21 cellular contexts compared by ENCODE assay signal in genomic region chr4:3300198-3300671, GRCh38. TPM values are rescaled to one million over a fixed set of nuclear protein-coding genes. Genes with fewer than 3 reads are reported as not detected.
DNase-seq lines count a peak whose midpoint lies in the region; ATAC-seq, FAIRE-seq and TF ChIP-seq lines count a peak whose summit lies in the region.
"Had no signal": no experiment of that assay in that cellular context is flagged by ENCODE, and none has a peak within 500 bp of the region (broad histone marks: within the 10 kb centered on the region; RNA-seq: fewer than 3 reads in every experiment).

No MANE protein-coding gene starts in this region.

- CTCF ChIA-PET in HEK293 (lab: Yijun Ruan, JAX) (no interaction called here), H1 (lab: Charles Lee; ENCODE audit: partially characterized antibody) (interaction anchor here (1.3 to 1.4 kb wide), 3 partner anchors 18 to 135 kb away, joined by 3 to 4 read pairs (median 3); no protein-coding TSS in a partner anchor)

- no peaks in the 10 kb centered on the region for H3K23me2 ChIP-seq in H1 (ENCODE audit: low read depth, low read length)

- no peaks in the 10 kb centered on the region for H3K4me1 ChIP-seq in HEK293 (ENCODE audit: control insufficient read depth, insufficient read depth, low read length)
- H3K4me1 ChIP-seq in H1 (replicated peaks in 1 of 4; ENCODE audit: control insufficient read depth in 3 of 4, insufficient read depth in 4 of 4, low read length in 3 of 4) = peaks cover 0 to 12% (median 3%) of the 10 kb centered on the region in 4 experiments; a peak in 4 of 7 replicates
- peaks cover 39 to 45% of the 10 kb centered on the region in 2 donors for H3K4me1 ChIP-seq in neuronal stem cell (ENCODE audit: control insufficient read depth in 2 of 2, insufficient read depth in 1 of 2, low read depth in 1 of 2, low read length in 2 of 2)

- H3K9me3 ChIP-seq in HEK293 (ENCODE audit: control insufficient read depth, insufficient read depth, low read depth, low read length) (no peaks in the 10 kb centered on the region), H1 (ENCODE audit: insufficient read depth in 2 of 2, low read depth in 1 of 2, low read length in 1 of 2) (no peaks in the 10 kb centered on the region), neuronal stem cell (replicated peaks in 1 of 2; ENCODE audit: control insufficient read depth in 2 of 2, insufficient read depth in 1 of 2, low read depth in 1 of 2, low read length in 2 of 2) (peaks cover 0 to 15% of the 10 kb centered on the region in 2 donors)
- H3K9me3 ChIP-seq: body of pancreas, neutrophil had no signal

- no peak overlapping the region for H2BK15ac ChIP-seq in H1 (ENCODE audit: low read length)
- no peak overlapping the region for H2BK15ac ChIP-seq in neuronal stem cell (ENCODE audit: low read length)

- TF ChIP-seq EP300 in H1 (IDR thresholded peaks at IDR 0.05; ENCODE audit: borderline replicate concordance in 1 of 2, low read depth in 2 of 2, low read length in 2 of 2) = no peak

- H3K4me2 ChIP-seq in H1 (ENCODE audit: insufficient read depth in 1 of 2, low read depth in 2 of 2, low read length in 2 of 2) (no peak overlapping the region), neuronal stem cell (ENCODE audit: insufficient read depth, low read length, poor library complexity, severe bottlenecking) (no peak overlapping the region)

- H3K79me1 ChIP-seq in H1 (ENCODE audit: low read depth, low read length) (peaks cover 4% of the 10 kb centered on the region), neuronal stem cell (ENCODE audit: low read depth, low read length) (peaks cover 10% of the 10 kb centered on the region)

- WGBS in H1 (ENCODE audit: extremely low coverage in 1 of 2, insufficient coverage in 1 of 2, insufficient read length in 1 of 2, insufficient replicate concordance in 2 of 2, low coverage in 1 of 2, low lambda C conversion rate in 2 of 2, missing lambda C conversion rate in 1 of 2), 2 experiments = 81% methylated on average over 12 of the region's 12 CpGs; no CpG with 5 or more reads in 1 of the 2 experiments
- WGBS in neuronal stem cell (ENCODE audit: extremely low coverage in 2 of 2, insufficient read length in 2 of 2, insufficient replicate concordance in 1 of 2), 2 donors = no CpG with 5 or more reads among the region's 12 CpGs

- no peak for ATAC-seq in HG03354 (IDR thresholded peaks at IDR 0.05; ENCODE audit: poor library complexity, severe bottlenecking, unreplicated experiment)
- ATAC-seq: activated CD4-positive, alpha-beta T cell treated with anti-CD3 and anti-CD28 coated beads for 36 hours; body of pancreas; GM12878; PC-3 had no signal

- no peaks in the 10 kb centered on the region; a peak in 1 of 4 replicates for H3K79me2 ChIP-seq in H1 (ENCODE audit: control insufficient read depth in 1 of 2, insufficient read depth in 2 of 2, low read length in 2 of 2)

- H3K4ac ChIP-seq in H1 (replicated peaks; ENCODE audit: insufficient read length, low read depth, low read length) = no peak overlapping the region
- H3K4ac ChIP-seq in neuronal stem cell (ENCODE audit: low read length) = no peak overlapping the region

- H2AK5ac ChIP-seq in H1 (ENCODE audit: low read depth, low read length) (no peak overlapping the region), neuronal stem cell (ENCODE audit: low read depth, low read length) (peak overlapping the region; percentile 41)

- H3K56ac ChIP-seq in H1 (replicated peaks; ENCODE audit: insufficient read length, low read depth, low read length) = no peak overlapping the region

- H3K27me3 ChIP-seq in H1 (replicated peaks in 1 of 4; ENCODE audit: control insufficient read depth in 3 of 4, extremely low read depth in 1 of 4, insufficient read depth in 3 of 4, low read length in 3 of 4) (no peaks in the 10 kb centered on the region), neuronal stem cell (ENCODE audit: control insufficient read depth in 3 of 3, insufficient read depth in 3 of 3, low read depth in 1 of 3, low read length in 3 of 3) (no peaks in the 10 kb centered on the region)
- H3K27me3 ChIP-seq: body of pancreas, stomach had no signal

- H4K91ac ChIP-seq in H1 (replicated peaks; ENCODE audit: insufficient read length, low read length) = no peak overlapping the region
- H4K91ac ChIP-seq in neuronal stem cell (ENCODE audit: low read depth, low read length, poor library complexity) = no peak overlapping the region

- H3K4me3 ChIP-seq in HEK293 (ENCODE audit: low read depth, low read length) (no peak overlapping the region), H1 (ENCODE audit: extremely low read depth in 1 of 4, insufficient read depth in 2 of 4, low read depth in 3 of 4, low read length in 4 of 4) (no peak overlapping the region), neuronal stem cell (ENCODE audit: low read length in 2 of 2) (no peak overlapping the region)
- H3K4me3 ChIP-seq: body of pancreas, GM12878, stomach had no signal

- H3K14ac ChIP-seq in H1 (ENCODE audit: insufficient read length) (no peak overlapping the region), neuronal stem cell (ENCODE audit: low read length) (no peak overlapping the region)

- H2BK120ac ChIP-seq in H1 (replicated peaks; ENCODE audit: low read depth, low read length) (no peak overlapping the region), neuronal stem cell (ENCODE audit: low read depth, low read length) (no peak overlapping the region)

- no peak for FAIRE-seq in H1 (lab: Jason Lieb, UNC)
- FAIRE-seq: GM12878 had no signal

- H4K8ac ChIP-seq in H1 (ENCODE audit: extremely low read depth, insufficient read depth, low read length) (peak overlapping the region; percentile 12; the same call in 1 of the 2 replicates), neuronal stem cell (ENCODE audit: low read depth, low read length) (no peak overlapping the region)

- no peak overlapping the region for H3K23ac ChIP-seq in H1 (ENCODE audit: insufficient read length)
- no peak overlapping the region for H3K23ac ChIP-seq in neuronal stem cell (ENCODE audit: low read depth, low read length, poor library complexity)

- H2BK12ac ChIP-seq in H1 (ENCODE audit: low read depth, low read length) (no peak overlapping the region), neuronal stem cell (ENCODE audit: low read length) (no peak overlapping the region)

- H3K18ac ChIP-seq in H1 (ENCODE audit: extremely low read depth, low read length) = no peak overlapping the region
- H3K18ac ChIP-seq in neuronal stem cell (ENCODE audit: low read length) = peak overlapping the region; percentile 66

- no peak for TF ChIP-seq CTCF in HEK293 (tag by site-specific recombination; IDR thresholded peaks at IDR 0.05)
- no peak for TF ChIP-seq CTCF in H1 (IDR thresholded peaks at IDR 0.05; ENCODE audit: control extremely low read depth in 1 of 3, insufficient read depth in 1 of 3, low read depth in 1 of 3, low read length in 3 of 3)

- POLR2A ChIA-PET in HEK293 (lab: Yijun Ruan, JAX) = no interaction called here
- POLR2A ChIA-PET in H1 (lab: Charles Lee; ENCODE audit: partially characterized antibody) = no interaction called here

- no peaks in the 10 kb centered on the region for H3K36me3 ChIP-seq in HEK293 (ENCODE audit: control insufficient read depth in 2 of 2, insufficient read depth in 1 of 2, low read length in 2 of 2)
- no peaks in the 10 kb centered on the region for H3K36me3 ChIP-seq in H1 (ENCODE audit: control insufficient read depth in 2 of 4, insufficient read depth in 4 of 4, low read length in 3 of 4)
- H3K36me3 ChIP-seq in neuronal stem cell (replicated peaks in 1 of 2; ENCODE audit: control insufficient read depth in 2 of 2, insufficient read depth in 2 of 2, low read length in 2 of 2) = no peaks in the 10 kb centered on the region
- H3K36me3 ChIP-seq: neutrophil, stomach had no signal

- TF ChIP-seq RAD21 in H1 (IDR thresholded peaks at IDR 0.05 in 1 of 2, conservative IDR thresholded peaks at IDR 0.05 in 1 of 2; ENCODE audit: low read depth in 2 of 2, low read length in 2 of 2) = no peak

- no peak overlapping the region for H2BK5ac ChIP-seq in H1 (ENCODE audit: low read depth, low read length)
- no peak overlapping the region for H2BK5ac ChIP-seq in neuronal stem cell (ENCODE audit: low read length)

- peaks cover 2 to 16% of the 10 kb centered on the region in 2 experiments for H4K20me1 ChIP-seq in H1 (replicated peaks in 1 of 2; ENCODE audit: control insufficient read depth in 1 of 2, insufficient read depth in 2 of 2, low read length in 2 of 2)

- TF ChIP-seq POLR2A in H1 (IDR thresholded peaks at IDR 0.05; ENCODE audit: control extremely low read depth in 1 of 2, low read depth in 2 of 2, low read length in 2 of 2) = no peak

- DNase-seq in NCI-H1417 (lab: John Stamatoyannopoulos, UW) (peak in 2 of 3 experiments; percentile 59 to 82), NCI-H1417 treated with DMSO at 0.1 percent for 48 hours (lab: John Stamatoyannopoulos, UW) (no peak), H1 (ENCODE audit: low read depth in 1 of 2, low spot score in 2 of 2) (peak in 1 of 2 experiments; percentile 49), neuronal stem cell (ENCODE audit: low spot score) (no peak), HCEC 1CT (no peak), cortex of kidney (lab: John Stamatoyannopoulos, UW) (no peak)
- DNase-seq: activated CD4-positive, alpha-beta T cell treated with anti-CD3 and anti-CD28 coated beads for 36 hours; DMS79 treated with DMSO at 0.1 percent for 48 hours; Karpas-422; NCI-H187 treated with DMSO at 0.1 percent for 48 hours; NCI-H446; PC-3; Right ventricle myocardium superior; stomach; T-helper 1 cell had no signal

- H3K9ac ChIP-seq in H1 (replicated peaks in 1 of 4; ENCODE audit: extremely low read depth in 1 of 4, low read depth in 3 of 4, low read length in 3 of 4) (no peak overlapping the region), neuronal stem cell (ENCODE audit: low read depth, low read length, poor library complexity) (no peak overlapping the region)

- no peak overlapping the region for H2BK20ac ChIP-seq in H1 (ENCODE audit: low read length)

- H2AFZ ChIP-seq in H1 (ENCODE audit: low read length) (no peak overlapping the region), neuronal stem cell (ENCODE audit: low read length) (no peak overlapping the region)

- no peak overlapping the region for H3K27ac ChIP-seq in HEK293 (ENCODE audit: extremely low read depth, low read depth, low read length)
- H3K27ac ChIP-seq in H1 (ENCODE audit: low read depth, low read length) = no peak overlapping the region
- H3K27ac ChIP-seq in neuronal stem cell (replicated peaks; ENCODE audit: low read length) = no peak overlapping the region
- H3K27ac ChIP-seq: 22Rv1, body of pancreas, neutrophil had no signal

- no peak overlapping the region for H4K5ac ChIP-seq in H1 (ENCODE audit: insufficient read length, low read depth, low read length)

RNA-seq across cellular contexts. Expression of gene RGS12, which starts 7.4 kb away (rescaled TPM):
- total RNA-seq in H1 (2021; fragmentation: NEBNext Ultra II Directional; extraction: Animal tissue kit (Norgen Biotek cat#: 25700)) = 16.3 and 16.4 TPM in 2 replicates
- polyA plus RNA-seq in H1 (2011; rRNA removed) = 6.0 and 10.7 TPM in 2 replicates
- 10.1 TPM for polyA plus RNA-seq in H1 (2011; cell fraction: cytosol; rRNA removed)
- 30.0 TPM for polyA plus RNA-seq in H1 (2011; cell fraction: nucleus; rRNA removed)
- polyA plus RNA-seq in H1 (2012, experiment 1 of 2) = 12.7 to 26.6 TPM (median 20.0 TPM) in 4 replicates
- 17.8 TPM for polyA plus RNA-seq in H1 (2012, experiment 2 of 2)
- polyA plus RNA-seq in H1 (2013, experiment 1 of 2) = 10.6 TPM
- polyA plus RNA-seq in H1 (2013, experiment 2 of 2) = 10.3 TPM
- polyA minus RNA-seq in H1 (2011; rRNA and poly(A)+ RNA removed) = 10.8 and 12.0 TPM in 2 replicates
- 15.5 TPM for polyA minus RNA-seq in H1 (2011; cell fraction: cytosol; rRNA and poly(A)+ RNA removed)
- polyA minus RNA-seq in H1 (2011; cell fraction: nucleus; rRNA and poly(A)+ RNA removed) = 28.6 TPM
- 26.5 TPM for polyA plus RNA-seq in neuronal stem cell (2013, experiment 1 of 2)
- polyA plus RNA-seq in neuronal stem cell (2013, experiment 2 of 2) = 27.6 TPM

RNA-seq across cellular contexts. Expression of gene MSANTD1, which starts 51.3 kb away (rescaled TPM):
- total RNA-seq in H1 (2021; fragmentation: NEBNext Ultra II Directional; extraction: Animal tissue kit (Norgen Biotek cat#: 25700)) = 0.45 and 0.78 TPM in 2 replicates
- polyA plus RNA-seq in H1 (2011; rRNA removed) = 0.23 and 0.39 TPM in 2 replicates
- 0.28 TPM for polyA plus RNA-seq in H1 (2011; cell fraction: cytosol; rRNA removed)
- polyA plus RNA-seq in H1 (2011; cell fraction: nucleus; rRNA removed) = 1.7 TPM
- 0.15 to 0.43 TPM (median 0.34 TPM) in 4 replicates for polyA plus RNA-seq in H1 (2012, experiment 1 of 2)
- polyA plus RNA-seq in H1 (2012, experiment 2 of 2) = not detected
- 0.22 TPM for polyA plus RNA-seq in H1 (2013, experiment 1 of 2)
- 0.15 TPM for polyA plus RNA-seq in H1 (2013, experiment 2 of 2)
- polyA minus RNA-seq in H1 (2011; rRNA and poly(A)+ RNA removed) = 0.12 and 0.28 TPM in 2 replicates
- not detected for polyA minus RNA-seq in H1 (2011; cell fraction: cytosol; rRNA and poly(A)+ RNA removed)
- polyA minus RNA-seq in H1 (2011; cell fraction: nucleus; rRNA and poly(A)+ RNA removed) = 1.6 TPM
- 0.13 TPM for polyA plus RNA-seq in neuronal stem cell (2013, experiment 1 of 2)
- polyA plus RNA-seq in neuronal stem cell (2013, experiment 2 of 2) = 0.12 TPM

Comparison
In these comparisons a context has a peak if more than half of its experiments do, and no peak if none do; other contexts are left out.
1. DNase-seq: peak in NCI-H1417 (2 of 3); none in NCI-H1417 treated with DMSO at 0.1 percent for 48 hours (single experiment), neuronal stem cell (single experiment), HCEC 1CT (single experiment) and cortex of kidney (single experiment).